ENCODE assay signal across 20 cellular contexts in genomic region chr1:190429932-190430331, GRCh38. TPM values are rescaled to one million over a fixed set of nuclear protein-coding genes. Genes with fewer than 3 reads are reported as not detected.
A peak's percentile ranks its signal among the peaks of the same experiment; 100 is the strongest.
DNase-seq lines count a peak whose midpoint lies in the region; ATAC-seq and TF ChIP-seq lines count a peak whose summit lies in the region.
"Had no signal": no experiment of that assay in that cellular context is flagged by ENCODE, and none has a peak within 500 bp of the region (broad histone marks: within the 10 kb centered on the region; RNA-seq: fewer than 3 reads in every experiment).

No MANE protein-coding gene starts in this region.

- TF ChIP-seq CTCF in PC-9 (conservative IDR thresholded peaks at IDR 0.05) = no peak

- CTCF ChIA-PET in PC-9 (lab: Charles Lee) = no interaction called here

- H3K4me1 ChIP-seq in PC-9 (replicated peaks; ENCODE audit: insufficient read depth) = no peaks in the 10 kb centered on the region
- H3K4me1 ChIP-seq: BLaER1, Caco-2 had no signal

- ATAC-seq in GM18519 (IDR thresholded peaks at IDR 0.05; ENCODE audit: low FRiP score, unreplicated experiment) (no peak), GM18858 (IDR thresholded peaks at IDR 0.05; ENCODE audit: unreplicated experiment) (no peak)
- ATAC-seq: CD8-positive, alpha-beta T cell; GM12878 had no signal

- intact Hi-C loops in PC-9 (cut with micrococcal nuclease; ENCODE audit: unreplicated experiment) = loop anchor here (10.0 kb wide), 1 partner anchor 995 kb away; no protein-coding TSS in a partner anchor

- POLR2A ChIA-PET in PC-9 (lab: Charles Lee; ENCODE audit: unreplicated experiment) = no interaction called here

- DNase-seq in ELR (ENCODE audit: low read depth) (peak; percentile 35), M059J (ENCODE audit: low read depth) (peak; percentile 5), PC-9 (no peak), SIG-M5 treated with dmso at 0.1 percent for 504 hours (lab: John Stamatoyannopoulos, UW; ENCODE audit: unreplicated experiment) (no peak)
- DNase-seq: Caco-2; CD4-positive, CD25-positive, alpha-beta regulatory T cell; CD8-positive, alpha-beta T cell; DMS153; DND-41; GDM1; H7; HCEC 1CT had no signal

- no peaks in the 10 kb centered on the region for H3F3A ChIP-seq in PC-9 (ENCODE audit: insufficient read depth, low read depth)

- no peaks in the 10 kb centered on the region for H3K36me3 ChIP-seq in PC-9 (ENCODE audit: low read depth)
- H3K36me3 ChIP-seq: BLaER1 had no signal

- no TSS peak for BruUV-seq in PC-9 (replicated peaks; lab: Mats Ljungman, UMichigan)

- H3K27me3 ChIP-seq in PC-9 (ENCODE audit: insufficient read depth, low read depth) = no peaks in the 10 kb centered on the region
- H3K27me3 ChIP-seq: BLaER1 had no signal

- no peaks in the 10 kb centered on the region for H4K20me1 ChIP-seq in PC-9 (ENCODE audit: insufficient read depth)
- H4K20me1 ChIP-seq: BLaER1 had no signal

- no peak overlapping the region for H3K4me2 ChIP-seq in PC-9
- H3K4me2 ChIP-seq: BLaER1 had no signal

- no peaks in the 10 kb centered on the region; the same call in 1 of the 2 replicates for H3K9me2 ChIP-seq in PC-9 (ENCODE audit: insufficient read depth)

- 0 out of 2 replicates have a peak overlapping the region, but pooled peaks have one; percentile 48 for H2AFZ ChIP-seq in PC-9

- no peaks in the 10 kb centered on the region for H3K9me3 ChIP-seq in PC-9 (ENCODE audit: insufficient read depth, low read depth)
- H3K9me3 ChIP-seq: BLaER1, Caco-2 had no signal

- H3K79me2 ChIP-seq in PC-9 (ENCODE audit: low read depth) = no peaks in the 10 kb centered on the region

- no peak overlapping the region for H3K27ac ChIP-seq in PC-9
- H3K27ac ChIP-seq: BLaER1, C4-2B had no signal

- H3K4me3 ChIP-seq in PC-9 = no peak overlapping the region
- H3K4me3 ChIP-seq: BLaER1, GM12878 had no signal

RNA-seq across cellular contexts. Expression of gene BRINP3, which starts 47.7 kb away (rescaled TPM):
- total RNA-seq in M059J (2014; rRNA removed; shearing (Covaris generic)) = 0.02 TPM in 1 of 2 replicates, not detected in the other
- not detected in 2 replicates for total RNA-seq in PC-9 (2021)
- total RNA-seq: A172; B cell; Caco-2; CD4-positive, CD25-positive, alpha-beta regulatory T cell; CD8-positive, alpha-beta T cell; H1; H7 had no signal

Comparison
In these comparisons a context has a peak if more than half of its experiments do, and no peak if none do; other contexts are left out.
1. DNase-seq: peak in ELR (single experiment) and M059J (single experiment); none in PC-9 (0 of 2) and SIG-M5 treated with dmso at 0.1 percent for 504 hours (single experiment).